In genomic region chr10:44965104-44965503, GRCh38 we compare ENCODE assay signal across 1 cellular context.
TF ChIP-seq lines count a peak whose summit lies in the region.

No MANE protein-coding gene starts in this region.

TF ChIP-seq in HepG2, 621 proteins besides CTCF, POLR2A, EP300 and RAD21:
- TF ChIP-seq NFRKB (IDR thresholded peaks at IDR 0.05) (no peak), AHDC1 (CRISPR knock-in tag; IDR thresholded peaks at IDR 0.05; ENCODE audit: borderline replicate concordance) (no peak), TERF1 (CRISPR knock-in tag; IDR thresholded peaks at IDR 0.05) (no peak), ZFP36L1 (CRISPR knock-in tag; IDR thresholded peaks at IDR 0.05) (no peak), TBL1XR1 (IDR thresholded peaks at IDR 0.05; ENCODE audit: borderline replicate concordance, low read length, partially characterized antibody) (no peak), MAZ (IDR thresholded peaks at IDR 0.05; ENCODE audit: borderline replicate concordance, low read depth, low read length) (no peak), MAZ (CRISPR knock-in tag; IDR thresholded peaks at IDR 0.05; ENCODE audit: low read depth) (no peak), ZNF788 (CRISPR knock-in tag; IDR thresholded peaks at IDR 0.05; ENCODE audit: borderline replicate concordance) (no peak), NFE2L2 (IDR thresholded peaks at IDR 0.05; ENCODE audit: low read length) (no peak), ZSCAN31 (CRISPR knock-in tag; IDR thresholded peaks at IDR 0.05; ENCODE audit: low read depth) (no peak), MLLT10 (CRISPR knock-in tag; IDR thresholded peaks at IDR 0.05) (no peak), CBX2 (IDR thresholded peaks at IDR 0.05; ENCODE audit: low read depth, low read length) (no peak), CBX2 (CRISPR knock-in tag; IDR thresholded peaks at IDR 0.05; ENCODE audit: low read depth) (no peak), HNRNPH1 (optimal IDR thresholded peaks at IDR 0.05; ENCODE audit: low read depth, low read length) (no peak), SP140L (CRISPR knock-in tag; IDR thresholded peaks at IDR 0.05; ENCODE audit: borderline replicate concordance) (no peak), ZNF558 (CRISPR knock-in tag; IDR thresholded peaks at IDR 0.05; ENCODE audit: borderline replicate concordance) (no peak), GLI4 (CRISPR knock-in tag; IDR thresholded peaks at IDR 0.05; ENCODE audit: borderline replicate concordance) (no peak), THAP9 (CRISPR knock-in tag; IDR thresholded peaks at IDR 0.05; ENCODE audit: borderline replicate concordance) (no peak), ZNF512 (CRISPR knock-in tag; IDR thresholded peaks at IDR 0.05) (no peak)
